Comparison of ENCODE assay signal across 14 cellular contexts in the genomic region with DNA sequence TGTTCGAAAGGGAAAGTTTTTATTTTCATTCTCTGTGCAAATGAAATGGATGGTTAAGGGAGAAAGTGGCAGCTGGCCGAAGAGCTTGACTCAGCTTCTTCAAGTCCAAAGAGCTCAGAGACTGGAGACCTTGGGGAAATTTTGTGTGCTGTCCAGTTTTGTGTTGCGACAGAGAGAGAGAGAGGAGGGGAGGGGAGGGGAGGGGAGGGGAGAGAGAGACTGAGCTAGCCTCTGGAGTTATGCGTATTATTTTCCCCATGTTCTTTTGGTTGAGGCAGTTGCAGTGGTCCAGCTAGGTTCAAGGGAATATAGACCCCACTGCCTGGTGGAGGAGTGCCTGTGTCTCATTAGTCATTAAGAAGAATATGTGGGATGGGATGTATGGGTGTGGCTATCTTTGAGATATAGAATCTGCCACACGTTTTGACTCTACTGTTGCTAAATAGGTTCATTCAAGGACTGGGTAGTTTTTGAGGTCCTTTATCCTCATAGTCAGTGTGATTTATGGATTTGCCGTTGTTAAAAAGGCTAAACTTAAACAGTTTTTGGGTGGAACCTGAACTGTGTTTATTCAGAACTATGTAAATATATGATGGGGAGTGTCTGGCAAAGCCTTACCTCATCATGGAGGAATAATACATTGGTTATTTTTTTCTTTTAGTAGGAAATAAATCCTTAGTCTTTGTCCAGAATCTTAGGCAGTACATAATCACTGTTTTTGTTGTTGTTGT.
DNase-seq lines count a peak whose midpoint lies in the region; ATAC-seq and TF ChIP-seq lines count a peak whose summit lies in the region.
"Had no signal": no experiment of that assay in that cellular context is flagged by ENCODE, and none has a peak within 500 bp of the region (broad histone marks: within the 10 kb centered on the region; RNA-seq: fewer than 3 reads in every experiment).

No MANE protein-coding gene starts in this region.

- H3K4me3 ChIP-seq in left ventricle myocardium inferior, result no peak overlapping the region
- H3K4me3 ChIP-seq: spleen had no signal

- H3K4me1 Mint-ChIP-seq in CD14-positive monocyte, result peaks cover 83% of the 10 kb centered on the region

- POLR2A ChIA-PET in HEK293T (lab: Yijun Ruan, JAX), result no interaction called here

- H3K27me3 ChIP-seq in left ventricle myocardium inferior (ENCODE audit: low read depth), result no peaks in the 10 kb centered on the region
- H3K27me3 ChIP-seq: spleen had no signal

- peaks cover 17 to 31% of the 10 kb centered on the region in 2 donors for H3K36me3 Mint-ChIP-seq in CD14-positive monocyte
- H3K36me3 Mint-ChIP-seq: CD4-positive, alpha-beta memory T cell; stimulated activated memory B cell treated with anti-CD40 and anti-IgM and Interleukin-4, amounts not matched to agents 10 μg/mL and 1 μg/mL and 100 μg/mL, for 72 hours had no signal

- no peaks in the 10 kb centered on the region for H3K36me3 ChIP-seq in left ventricle myocardium inferior
- H3K36me3 ChIP-seq: spleen had no signal

- peaks cover 90% of the 10 kb centered on the region for H3K4me1 ChIP-seq in left ventricle myocardium inferior

- H3K4me3 Mint-ChIP-seq in CD14-positive monocyte, result no peak overlapping the region
- H3K4me3 Mint-ChIP-seq: CD4-positive, alpha-beta memory T cell; stimulated activated memory B cell treated with anti-CD40 and anti-IgM and Interleukin-4, amounts not matched to agents 10 μg/mL and 1 μg/mL and 100 μg/mL, for 72 hours had no signal

- TF ChIP-seq CTCF in CD14-positive monocyte (IDR thresholded peaks at IDR 0.05) (no peak), left ventricle myocardium inferior (IDR thresholded peaks at IDR 0.05; ENCODE audit: borderline replicate concordance) (no peak)

- no peaks in the 10 kb centered on the region for H3K27me3 Mint-ChIP-seq in CD14-positive monocyte (ENCODE audit: low read depth in 3 of 3)
- H3K27me3 Mint-ChIP-seq: CD4-positive, alpha-beta memory T cell; stimulated activated memory B cell treated with anti-CD40 and anti-IgM and Interleukin-4, amounts not matched to agents 10 μg/mL and 1 μg/mL and 100 μg/mL, for 72 hours had no signal

- no peaks in the 10 kb centered on the region for H3K9me3 Mint-ChIP-seq in CD14-positive monocyte
- H3K9me3 Mint-ChIP-seq: CD4-positive, alpha-beta memory T cell; stimulated activated memory B cell treated with anti-CD40 and anti-IgM and Interleukin-4, amounts not matched to agents 10 μg/mL and 1 μg/mL and 100 μg/mL, for 72 hours had no signal

- no peak for ATAC-seq in HG03196 (IDR thresholded peaks at IDR 0.05; ENCODE audit: unreplicated experiment)
- ATAC-seq: stimulated activated memory B cell treated with anti-CD40 and anti-IgM and Interleukin-4, amounts not matched to agents 10 μg/mL and 1 μg/mL and 100 μg/mL, for 72 hours had no signal

- no peaks in the 10 kb centered on the region for H3K9me3 ChIP-seq in left ventricle myocardium inferior (replicated peaks)
- H3K9me3 ChIP-seq: spleen had no signal

- intact Hi-C loops in CD14-positive monocyte (cut with micrococcal nuclease) (loop anchor here (5.0 kb wide), 2 partner anchors 33 to 68 kb away; partner anchors contain the start of gene ARHGAP26 (in 1 of the 2)), left ventricle myocardium inferior (cut with micrococcal nuclease) (no loop called here)

- peak overlapping the region; percentile 70 for H3K27ac ChIP-seq in left ventricle myocardium inferior (replicated peaks)

- H3K27ac Mint-ChIP-seq in CD14-positive monocyte, result peak overlapping the region; percentile 66 to 88 (median 80)
- H3K27ac Mint-ChIP-seq: stimulated activated memory B cell treated with anti-CD40 and anti-IgM and Interleukin-4, amounts not matched to agents 10 μg/mL and 1 μg/mL and 100 μg/mL, for 72 hours had no signal

- CTCF ChIA-PET in HEK293T (lab: Yijun Ruan, JAX), result no interaction called here

- DNase-seq in CD14-positive monocyte (ENCODE audit: low spot score) (peak; percentile 54), amniotic epithelial cell (ENCODE audit: low read depth) (peak; percentile 56), left ventricle myocardium inferior (peak; percentile 64), renal cortical epithelial cell (ENCODE audit: low read depth) (peak; percentile 64), NCI-H2107 (lab: John Stamatoyannopoulos, UW) (no peak), NCI-H2081 (lab: John Stamatoyannopoulos, UW) (no peak), HEK293T (ENCODE audit: extremely low spot score) (no peak)
- DNase-seq: activated CD4-positive, CD25-positive, alpha-beta regulatory T cell treated with anti-CD3 and anti-CD28 coated beads, Interleukin-2, amount 50 U/mL, for 72 hours; activated effector memory CD4-positive, alpha-beta T cell treated with anti-CD3 and anti-CD28 coated beads, Interleukin-2, amount 50 U/mL, for 16 hours; CD4-positive, alpha-beta memory T cell; SHP77; spleen had no signal

TF ChIP-seq in HEK293T, 16 proteins besides CTCF, POLR2A, EP300 and RAD21:
- TF ChIP-seq LEF1 (IDR thresholded peaks at IDR 0.05; ENCODE audit: borderline replicate concordance), result no peak

Comparison
In these comparisons a context has a peak if more than half of its experiments do, and no peak if none do; other contexts are left out.
1. DNase-seq: peak in CD14-positive monocyte (single experiment), amniotic epithelial cell (single experiment), left ventricle myocardium inferior (single experiment) and renal cortical epithelial cell (single experiment); none in NCI-H2107 (single experiment), NCI-H2081 (0 of 2) and HEK293T (single experiment).